20 cellular contexts compared by ENCODE assay signal in genomic region chr3:60720696-60721228, GRCh38.
DNase-seq lines count a peak whose midpoint lies in the region; ATAC-seq lines count a peak whose summit lies in the region.
"Had no signal": no experiment of that assay in that cellular context is flagged by ENCODE, and none has a peak within 500 bp of the region (broad histone marks: within the 10 kb centered on the region; RNA-seq: fewer than 3 reads in every experiment).

No MANE protein-coding gene starts in this region.

- intact Hi-C loops in left cardiac atrium (cut with DNase I), result no loop called here

- ATAC-seq in HG03439 (IDR thresholded peaks at IDR 0.05; ENCODE audit: unreplicated experiment), result no peak
- no peak for ATAC-seq in left cardiac atrium

- H3K27ac ChIP-seq in caudate nucleus (ENCODE audit: low read depth, low read length), result no peak overlapping the region
- H3K27ac ChIP-seq: SK-N-MC had no signal

- DNase-seq in GM03348 (ENCODE audit: low spot score), result peak; percentile 52
- peak; percentile 47 to 78 for DNase-seq in NCI-H446 (lab: John Stamatoyannopoulos, UW)
- DNase-seq in fibroblast of gingiva (ENCODE audit: low read depth), result peak; percentile 46
- peak; percentile 57 for DNase-seq in stromal cell of bone marrow (ENCODE audit: low read depth)
- no peak for DNase-seq in caudate nucleus (lab: John Stamatoyannopoulos, UW)
- no peak for DNase-seq in left cardiac atrium
- DNase-seq: ACHN; Caco-2; CD4-positive, alpha-beta T cell; GDM1; IMR-90; NCI-H1092; NCI-H1436 treated with DMSO at 0.1 percent for 48 hours; NCI-H2029; NCI-H510A treated with DMSO at 0.1 percent for 48 hours; NCI-H82; OCI-M1; SHP77 had no signal

Comparison
In these comparisons a context has a peak if more than half of its experiments do, and no peak if none do; other contexts are left out.
1. DNase-seq: peak in GM03348 (single experiment), NCI-H446 (2 of 2), fibroblast of gingiva (single experiment) and stromal cell of bone marrow (single experiment); none in caudate nucleus (0 of 61) and left cardiac atrium (single experiment).